In the genomic region with DNA sequence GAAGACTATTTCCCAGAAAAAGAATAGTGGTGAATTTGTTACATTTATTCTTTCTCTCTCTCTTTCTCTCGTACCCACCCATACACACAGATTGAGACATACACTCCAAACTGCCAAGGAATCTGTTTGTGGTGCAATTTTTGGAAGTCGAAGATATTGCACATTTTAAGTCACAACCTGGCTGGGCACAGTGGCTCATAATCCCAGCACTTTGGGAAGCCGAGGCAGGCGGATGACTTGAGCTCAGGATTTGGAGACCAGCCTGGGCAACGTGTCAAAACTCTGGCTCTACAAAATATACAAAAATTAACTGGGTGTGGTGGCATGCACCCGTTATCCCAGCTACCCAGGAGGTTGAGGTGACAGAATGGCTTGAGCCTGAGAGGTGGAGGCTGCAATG, we compare ENCODE assay signal across 18 cellular contexts. TPM values are rescaled to one million over a fixed set of nuclear protein-coding genes. Genes with fewer than 3 reads are reported as not detected.
DNase-seq lines count a peak whose midpoint lies in the region; ATAC-seq, FAIRE-seq and TF ChIP-seq lines count a peak whose summit lies in the region.
"Had no signal": no experiment of that assay in that cellular context is flagged by ENCODE, and none has a peak within 500 bp of the region (broad histone marks: within the 10 kb centered on the region; RNA-seq: fewer than 3 reads in every experiment).

No MANE protein-coding gene starts in this region.

- CTCF ChIA-PET in HepG2 (lab: Yijun Ruan, JAX; ENCODE audit: low intra/inter-chr PET ratio, low total read pairs): no interaction called here

- H3K4me1 ChIP-seq in liver (ENCODE audit: control insufficient read depth in 4 of 4, insufficient read depth in 4 of 4, low read length in 3 of 4): peaks cover 9 to 64% (median 25%) of the 10 kb centered on the region in 4 donors
- peaks cover 86% of the 10 kb centered on the region for H3K4me1 ChIP-seq in HepG2 (ENCODE audit: insufficient read depth, low read length)
- peaks cover under 1% of the 10 kb centered on the region for H3K4me1 ChIP-seq in mesenchymal stem cell (ENCODE audit: control insufficient read depth, insufficient read depth, low read depth, low read length)
- H3K4me1 ChIP-seq: BE2C had no signal

- no peak overlapping the region for H3K14ac ChIP-seq in mesenchymal stem cell (ENCODE audit: low read length in 2 of 2)

- FAIRE-seq in HepG2 (lab: Jason Lieb, UNC): no peak
- FAIRE-seq: GM12878, GM18507, H54 had no signal

- no peak overlapping the region for H2BK12ac ChIP-seq in mesenchymal stem cell (ENCODE audit: low read length in 2 of 2)

- no peaks in the 10 kb centered on the region for H4K20me1 ChIP-seq in HepG2 (ENCODE audit: insufficient read depth, low read length)

- no peak for TF ChIP-seq CTCF in liver (IDR thresholded peaks at IDR 0.05; ENCODE audit: low read depth, low read length, missing input control)
- no peak for TF ChIP-seq CTCF in HepG2 (CRISPR knock-in tag; IDR thresholded peaks at IDR 0.05)
- TF ChIP-seq CTCF in fibroblast of the aortic adventitia (IDR thresholded peaks at IDR 0.05; ENCODE audit: insufficient read depth, low read length): no peak

- no peak overlapping the region for H3K18ac ChIP-seq in mesenchymal stem cell (ENCODE audit: low read depth in 1 of 2, low read length in 2 of 2)

- no TSS peak for BruUV-seq in HepG2 (replicated peaks; lab: Mats Ljungman, UMichigan)

- H2BK120ac ChIP-seq in mesenchymal stem cell (ENCODE audit: low read depth, low read length): no peak overlapping the region

- POLR2A ChIA-PET in HepG2 (lab: Yijun Ruan, JAX): no interaction called here

- no peaks in the 10 kb centered on the region for H3K27me3 ChIP-seq in liver (ENCODE audit: control insufficient read depth in 4 of 4, insufficient read depth in 4 of 4, low read length in 3 of 4)
- H3K27me3 ChIP-seq in HepG2 (ENCODE audit: control insufficient read depth in 1 of 2, insufficient read depth in 2 of 2, low read length in 2 of 2): no peaks in the 10 kb centered on the region
- no peaks in the 10 kb centered on the region for H3K27me3 ChIP-seq in mesenchymal stem cell (ENCODE audit: control insufficient read depth in 1 of 2, insufficient read depth in 1 of 2, low read length in 2 of 2)
- H3K27me3 ChIP-seq: BE2C had no signal

- ATAC-seq in HepG2: no peak
- no peak for ATAC-seq in GM19035 (IDR thresholded peaks at IDR 0.05; ENCODE audit: unreplicated experiment)
- no peak for ATAC-seq in HG03354 (IDR thresholded peaks at IDR 0.05; ENCODE audit: poor library complexity, severe bottlenecking, unreplicated experiment)

- H4K8ac ChIP-seq in mesenchymal stem cell (ENCODE audit: low read length): no peak overlapping the region

- no peak overlapping the region for H3K23ac ChIP-seq in mesenchymal stem cell (ENCODE audit: low read length in 2 of 2)

- no peaks in the 10 kb centered on the region for H3K79me2 ChIP-seq in HepG2 (ENCODE audit: insufficient read depth, low read length)

- H2AK5ac ChIP-seq in mesenchymal stem cell (ENCODE audit: low read length, severe bottlenecking): no peak overlapping the region

- in situ Hi-C loops in HepG2 (cut with HindIII; ENCODE audit: extremely low pct_ligation_motif_present, low pct_unique_long_range_greater_than_20kb): no loop called here

- no peaks in the 10 kb centered on the region for H3K9me3 ChIP-seq in liver (ENCODE audit: control insufficient read depth in 4 of 4, low read length in 3 of 4)
- no peaks in the 10 kb centered on the region for H3K9me3 ChIP-seq in HepG2 (ENCODE audit: low read length)
- no peaks in the 10 kb centered on the region for H3K9me3 ChIP-seq in mesenchymal stem cell (ENCODE audit: control insufficient read depth, low read length)
- H3K9me3 ChIP-seq: BE2C had no signal

- no peak overlapping the region for H2BK5ac ChIP-seq in mesenchymal stem cell (ENCODE audit: low read depth, low read length, poor library complexity, severe bottlenecking)

- no peak overlapping the region for H3K9ac ChIP-seq in liver (ENCODE audit: low read depth in 1 of 2, low read length in 2 of 2)
- H3K9ac ChIP-seq in HepG2 (ENCODE audit: insufficient read depth, low read depth, low read length): no peak overlapping the region
- no peak overlapping the region for H3K9ac ChIP-seq in mesenchymal stem cell (ENCODE audit: low read length)
- H3K9ac ChIP-seq: GM23248 had no signal

- TF ChIP-seq RAD21 in liver (IDR thresholded peaks at IDR 0.05) (no peak), HepG2 (CRISPR knock-in tag; IDR thresholded peaks at IDR 0.05) (no peak)

- H2BK15ac ChIP-seq in mesenchymal stem cell (ENCODE audit: low read depth, poor library complexity, severe bottlenecking): no peak overlapping the region

- H3K4ac ChIP-seq in mesenchymal stem cell (ENCODE audit: low read depth in 1 of 2, low read length in 2 of 2): no peak overlapping the region

- H3K79me1 ChIP-seq in mesenchymal stem cell (replicated peaks; ENCODE audit: low read length, poor library complexity, severe bottlenecking): no peaks in the 10 kb centered on the region

- peak overlapping the region; percentile 18 for H4K91ac ChIP-seq in mesenchymal stem cell (ENCODE audit: low read length)

- TF ChIP-seq EP300 in HepG2 (IDR thresholded peaks at IDR 0.05; ENCODE audit: low read depth in 2 of 2, low read length in 2 of 2) (no peak), HepG2 (CRISPR knock-in tag; IDR thresholded peaks at IDR 0.05; ENCODE audit: borderline replicate concordance) (no peak)

- H2AFZ ChIP-seq in HepG2 (ENCODE audit: low read length) (no peak overlapping the region), mesenchymal stem cell (ENCODE audit: low read depth, low read length) (no peak overlapping the region)
- H2AFZ ChIP-seq: GM23248 had no signal

- H3K4me2 ChIP-seq in HepG2 (ENCODE audit: low read depth, low read length) (no peak overlapping the region), mesenchymal stem cell (ENCODE audit: low read length, poor library complexity, severe bottlenecking) (no peak overlapping the region)

- H3K4me3 ChIP-seq in liver (ENCODE audit: low read depth in 1 of 3, low read length in 3 of 3) (no peak overlapping the region), HepG2 (replicated peaks in 1 of 3; ENCODE audit: insufficient read depth in 1 of 3, low read depth in 2 of 3, low read length in 3 of 3) (no peak overlapping the region), fibroblast of the aortic adventitia (ENCODE audit: low read depth, low read length) (no peak overlapping the region), mesenchymal stem cell (ENCODE audit: insufficient read depth in 1 of 2, low read depth in 1 of 2, low read length in 2 of 2) (no peak overlapping the region)
- H3K4me3 ChIP-seq: GM12878, GM23248 had no signal

- intact Hi-C loops in HepG2 (cut with micrococcal nuclease; ENCODE audit: unreplicated experiment): no loop called here

- H3K36me3 ChIP-seq in liver (ENCODE audit: control insufficient read depth in 4 of 4, insufficient read depth in 3 of 4, low read depth in 1 of 4, low read length in 3 of 4) (no peaks in the 10 kb centered on the region), HepG2 (replicated peaks in 1 of 2; ENCODE audit: control insufficient read depth in 1 of 2, insufficient read depth in 2 of 2, low read length in 2 of 2) (no peaks in the 10 kb centered on the region), mesenchymal stem cell (ENCODE audit: control insufficient read depth in 1 of 2, insufficient read depth in 2 of 2, low read depth in 1 of 2, low read length in 2 of 2) (no peaks in the 10 kb centered on the region)
- H3K36me3 ChIP-seq: BE2C had no signal

- no peak for TF ChIP-seq POLR2A in HepG2 (IDR thresholded peaks at IDR 0.05; ENCODE audit: insufficient read depth in 1 of 2, low read depth in 2 of 2, low read length in 2 of 2)

- peak overlapping the region; percentile 45 to 92 for H3K27ac ChIP-seq in liver (ENCODE audit: low read depth in 1 of 2, low read length in 2 of 2)
- H3K27ac ChIP-seq in HepG2 (ENCODE audit: extremely low read length, insufficient read depth, low read length): no peak overlapping the region
- H3K27ac ChIP-seq in mesenchymal stem cell (ENCODE audit: low read length, poor library complexity, severe bottlenecking): no peak overlapping the region
- H3K27ac ChIP-seq: C4-2B, GM23248 had no signal

- DNase-seq in HepG2 (ENCODE audit: low spot score) (no peak), fibroblast of the aortic adventitia (ENCODE audit: low read depth) (peak; percentile 49), mesenchymal stem cell (no peak), AG08396 (ENCODE audit: low spot score) (no peak)
- DNase-seq in activated CD4-positive, alpha-beta T cell treated with anti-CD3 and anti-CD28 coated beads, Interleukin-2, amount 50 U/mL, for 4 hours: no peak
- DNase-seq: ACHN; BE2C; CD4-positive, alpha-beta memory T cell; DMS79; GM23248 had no signal

- WGBS in liver: 48% methylated on average over 6 of the region's 6 CpGs
- WGBS in HepG2 (ENCODE audit: low lambda C conversion rate): 89% methylated on average over 6 of the region's 6 CpGs
- 84% methylated on average over 5 of the region's 6 CpGs for WGBS in mesenchymal stem cell

RNA-seq across cellular contexts. Expression of gene PLIN2, which starts 19.1 kb away (rescaled TPM):
- total RNA-seq in liver (100 to 1,000 TPM in 1 of 2 donors, 10 to 100 TPM in 1; 72.7 to 688 TPM), HepG2 (2016; rRNA removed; fragmentation: Illumina TruSeq; extraction: Trizol) (173 and 246 TPM in 2 replicates), fibroblast of the aortic adventitia (ENCODE audit: low replicate concordance) (200 and 207 TPM in 2 replicates)
- polyA plus RNA-seq in liver (100 to 1,000 TPM; 344 to 513 TPM), HepG2 (2011; rRNA removed) (822 and 951 TPM in 2 replicates)
- 50.1 and 56.5 TPM in 2 replicates for total RNA-seq in HepG2 (2016; cell fraction: cytosol; rRNA removed; fragmentation: Illumina TruSeq; extraction: Trizol; ENCODE audit: low read depth)
- 166 and 239 TPM in 2 replicates for total RNA-seq in HepG2 (2016; cell fraction: insoluble cytoplasmic fraction; rRNA removed; fragmentation: Illumina TruSeq; extraction: Trizol)
- 84.9 and 96.5 TPM in 2 replicates for total RNA-seq in HepG2 (2016; cell fraction: membrane; rRNA removed; fragmentation: Illumina TruSeq; extraction: Trizol)
- 91.2 and 93.1 TPM in 2 replicates for total RNA-seq in HepG2 (2016; cell fraction: nucleus; rRNA removed; fragmentation: Illumina TruSeq; extraction: Trizol)
- polyA plus RNA-seq in HepG2 (2011; cell fraction: cytosol; rRNA removed): 1,188 and 1,378 TPM in 2 replicates
- polyA plus RNA-seq in HepG2 (2011; cell fraction: nucleus; rRNA removed): 444 and 605 TPM in 2 replicates
- polyA plus RNA-seq in HepG2 (2012): 656 and 669 TPM in 2 replicates
- 43.1 and 46.9 TPM in 2 replicates for polyA plus RNA-seq in HepG2 (2016; cell fraction: cytosol; fragmentation: Illumina TruSeq; extraction: Trizol; ENCODE audit: low read depth)
- 237 and 238 TPM in 2 replicates for polyA plus RNA-seq in HepG2 (2016; cell fraction: insoluble cytoplasmic fraction; fragmentation: Illumina TruSeq; extraction: Trizol; ENCODE audit: low read depth)
- 58.7 and 59.1 TPM in 2 replicates for polyA plus RNA-seq in HepG2 (2016; cell fraction: membrane; fragmentation: Illumina TruSeq; extraction: Trizol; ENCODE audit: low read depth)
- polyA plus RNA-seq in HepG2 (2016; cell fraction: nucleus; fragmentation: Illumina TruSeq; extraction: Trizol; ENCODE audit: insufficient read depth, low read depth): 110 and 124 TPM in 2 replicates
- 19.7 and 3,602 TPM in 2 replicates for polyA minus RNA-seq in HepG2 (2011; rRNA and poly(A)+ RNA removed; ENCODE audit: low replicate concordance)
- 634 and 723 TPM in 2 replicates for polyA minus RNA-seq in HepG2 (2011; cell fraction: cytosol; rRNA and poly(A)+ RNA removed)
- polyA minus RNA-seq in HepG2 (2011; cell fraction: nucleus; rRNA and poly(A)+ RNA removed): 230 and 413 TPM in 2 replicates
- 128 TPM for polyA plus RNA-seq in mesenchymal stem cell (2013, experiment 1 of 2)
- 127 TPM for polyA plus RNA-seq in mesenchymal stem cell (2013, experiment 2 of 2)
- total RNA-seq: A172 had no signal

RNA-seq across cellular contexts. Expression of gene HAUS6, which starts 43.7 kb away (rescaled TPM):
- total RNA-seq in liver (10 to 100 TPM in 1 of 2 donors, 1 to 10 TPM in 1; 7.0 to 10.1 TPM), HepG2 (2016; rRNA removed; fragmentation: Illumina TruSeq; extraction: Trizol) (31.1 and 51.3 TPM in 2 replicates), fibroblast of the aortic adventitia (ENCODE audit: low replicate concordance) (15.3 and 26.8 TPM in 2 replicates)
- polyA plus RNA-seq in liver (1 to 10 TPM; 1.9 to 4.2 TPM), HepG2 (2011; rRNA removed) (6.2 and 9.8 TPM in 2 replicates)
- total RNA-seq in HepG2 (2016; cell fraction: cytosol; rRNA removed; fragmentation: Illumina TruSeq; extraction: Trizol; ENCODE audit: low read depth): 8.8 and 9.4 TPM in 2 replicates
- 28.3 and 49.0 TPM in 2 replicates for total RNA-seq in HepG2 (2016; cell fraction: insoluble cytoplasmic fraction; rRNA removed; fragmentation: Illumina TruSeq; extraction: Trizol)
- 13.2 and 16.4 TPM in 2 replicates for total RNA-seq in HepG2 (2016; cell fraction: membrane; rRNA removed; fragmentation: Illumina TruSeq; extraction: Trizol)
- total RNA-seq in HepG2 (2016; cell fraction: nucleus; rRNA removed; fragmentation: Illumina TruSeq; extraction: Trizol): 28.7 and 30.6 TPM in 2 replicates
- 3.9 and 4.5 TPM in 2 replicates for polyA plus RNA-seq in HepG2 (2011; cell fraction: cytosol; rRNA removed)
- polyA plus RNA-seq in HepG2 (2011; cell fraction: nucleus; rRNA removed): 5.5 and 6.2 TPM in 2 replicates
- polyA plus RNA-seq in HepG2 (2012): 8.1 and 13.3 TPM in 2 replicates
- 0.77 and 1.1 TPM in 2 replicates for polyA plus RNA-seq in HepG2 (2016; cell fraction: cytosol; fragmentation: Illumina TruSeq; extraction: Trizol; ENCODE audit: low read depth)
- 25.0 and 27.9 TPM in 2 replicates for polyA plus RNA-seq in HepG2 (2016; cell fraction: insoluble cytoplasmic fraction; fragmentation: Illumina TruSeq; extraction: Trizol; ENCODE audit: low read depth)
- polyA plus RNA-seq in HepG2 (2016; cell fraction: membrane; fragmentation: Illumina TruSeq; extraction: Trizol; ENCODE audit: low read depth): 3.1 and 3.4 TPM in 2 replicates
- polyA plus RNA-seq in HepG2 (2016; cell fraction: nucleus; fragmentation: Illumina TruSeq; extraction: Trizol; ENCODE audit: insufficient read depth, low read depth): 36.4 and 41.0 TPM in 2 replicates
- polyA minus RNA-seq in HepG2 (2011; rRNA and poly(A)+ RNA removed; ENCODE audit: low replicate concordance): 10.4 and 16.3 TPM in 2 replicates
- 9.9 and 12.0 TPM in 2 replicates for polyA minus RNA-seq in HepG2 (2011; cell fraction: cytosol; rRNA and poly(A)+ RNA removed)
- 21.0 and 21.8 TPM in 2 replicates for polyA minus RNA-seq in HepG2 (2011; cell fraction: nucleus; rRNA and poly(A)+ RNA removed)
- 7.2 TPM for polyA plus RNA-seq in mesenchymal stem cell (2013, experiment 1 of 2)
- 7.0 TPM for polyA plus RNA-seq in mesenchymal stem cell (2013, experiment 2 of 2)

Comparison
In these comparisons a context has a peak if more than half of its experiments do, and no peak if none do; other contexts are left out.
1. H3K27ac ChIP-seq: peak in liver (2 of 2); none in HepG2 (single experiment) and mesenchymal stem cell (single experiment).